8 cellular contexts compared by ENCODE assay signal in genomic region chr5:172958268-172959046, GRCh38. TPM values are rescaled to one million over a fixed set of nuclear protein-coding genes. Genes with fewer than 3 reads are reported as not detected.
A peak's percentile ranks its signal among the peaks of the same experiment; 100 is the strongest.
DNase-seq lines count a peak whose midpoint lies in the region; ATAC-seq and TF ChIP-seq lines count a peak whose summit lies in the region.

No MANE protein-coding gene starts in this region.

- ATAC-seq in HG02623 (IDR thresholded peaks at IDR 0.05; ENCODE audit: unreplicated experiment) (peak; percentile 53), right lobe of liver (peak; percentile 85 to 93 (median 89))

- no peak for TF ChIP-seq CTCF in GM10266 (IDR thresholded peaks at IDR 0.05; ENCODE audit: control insufficient read depth, insufficient read depth, low read depth, missing control alignments)
- TF ChIP-seq CTCF in right lobe of liver (IDR thresholded peaks at IDR 0.05): no peak

- TF ChIP-seq POLR2A in right lobe of liver (IDR thresholded peaks at IDR 0.05): no peak

- peaks cover 30% of the 10 kb centered on the region for H3K4me1 Mint-ChIP-seq in activated CD4-positive, alpha-beta T cell treated with anti-CD3 and anti-CD28 coated beads, Interleukin-2, amount 10 ng/mL, durations not matched to agents 24 days and 14 days
- H3K4me1 Mint-ChIP-seq in dendritic cell treated with granulocyte-macrophage colony-stimulating factor and Interleukin-4, amounts not matched to agents 40 ng/mL and 50 ng/mL, for 4 days (ENCODE audit: low read depth): peaks cover 40% of the 10 kb centered on the region

- peak; percentile 90 for DNase-seq in GM10266 (ENCODE audit: extremely low spot score)
- DNase-seq in NCI-H2171 treated with DMSO at 0.1 percent for 48 hours (lab: John Stamatoyannopoulos, UW): peak; percentile 38
- DNase-seq in activated CD4-positive, alpha-beta T cell treated with anti-CD3 and anti-CD28 coated beads, Interleukin-2, amount 10 ng/mL, durations not matched to agents 24 days and 14 days: peak; percentile 86
- DNase-seq in right lobe of liver: peak; percentile 78 to 83 (median 80)
- peak; percentile 70 for DNase-seq in stimulated activated CD4-positive, alpha-beta T cell treated with anti-CD3 and anti-CD28 coated beads, Interleukin-4, amount 100 ng/mL, for 24 hours
- no peak for DNase-seq in DMS79 (lab: John Stamatoyannopoulos, UW)

- 5% methylated on average over 35 of the region's 55 CpGs for WGBS in right lobe of liver (ENCODE audit: insufficient coverage, low coverage, low lambda C conversion rate, missing lambda C conversion rate)

- H3K36me3 ChIP-seq in right lobe of liver: peaks cover 0 to 4% (median 0%) of the 10 kb centered on the region in 4 donors

- H3K4me1 ChIP-seq in right lobe of liver: peaks cover 0 to 8% (median 0%) of the 10 kb centered on the region in 4 donors

- H3K9me3 ChIP-seq in right lobe of liver: no peaks in the 10 kb centered on the region

- H3K27ac ChIP-seq in right lobe of liver: peak overlapping the region; percentile 54 to 70 (median 60)

- H3K27me3 ChIP-seq in right lobe of liver: no peaks in the 10 kb centered on the region

- peak overlapping the region; percentile 93 to 96 (median 96) for H3K4me3 ChIP-seq in right lobe of liver

- peaks cover 19% of the 10 kb centered on the region for H3K36me3 Mint-ChIP-seq in activated CD4-positive, alpha-beta T cell treated with anti-CD3 and anti-CD28 coated beads, Interleukin-2, amount 10 ng/mL, durations not matched to agents 24 days and 14 days (ENCODE audit: low read depth)
- H3K36me3 Mint-ChIP-seq in dendritic cell treated with granulocyte-macrophage colony-stimulating factor and Interleukin-4, amounts not matched to agents 40 ng/mL and 50 ng/mL, for 4 days (ENCODE audit: low read depth): peaks cover 35% of the 10 kb centered on the region

- intact Hi-C loops in activated CD4-positive, alpha-beta T cell treated with anti-CD3 and anti-CD28 coated beads, Interleukin-2, amount 10 ng/mL, durations not matched to agents 24 days and 14 days (cut with micrococcal nuclease): loop anchor here (1.0 to 10.0 kb wide), 7 partner anchors 25 to 658 kb away; partner anchors contain the start of genes ATP6V0E1, BNIP1, BOD1 and STC2
- intact Hi-C loops in dendritic cell treated with granulocyte-macrophage colony-stimulating factor and Interleukin-4, amounts not matched to agents 40 ng/mL and 50 ng/mL, for 4 days (cut with micrococcal nuclease): loop anchor here (1.0 kb wide), 1 partner anchor 186 kb away; the partner anchor contains the start of gene BNIP1
- intact Hi-C loops in right lobe of liver (cut with DNase I): no loop called here

- H3K27me3 Mint-ChIP-seq in activated CD4-positive, alpha-beta T cell treated with anti-CD3 and anti-CD28 coated beads, Interleukin-2, amount 10 ng/mL, durations not matched to agents 24 days and 14 days: peaks cover 4% of the 10 kb centered on the region
- peaks cover 8% of the 10 kb centered on the region for H3K27me3 Mint-ChIP-seq in dendritic cell treated with granulocyte-macrophage colony-stimulating factor and Interleukin-4, amounts not matched to agents 40 ng/mL and 50 ng/mL, for 4 days

- H3K27ac Mint-ChIP-seq in activated CD4-positive, alpha-beta T cell treated with anti-CD3 and anti-CD28 coated beads, Interleukin-2, amount 10 ng/mL, durations not matched to agents 24 days and 14 days: peak overlapping the region; percentile 90
- peak overlapping the region; percentile 94 for H3K27ac Mint-ChIP-seq in dendritic cell treated with granulocyte-macrophage colony-stimulating factor and Interleukin-4, amounts not matched to agents 40 ng/mL and 50 ng/mL, for 4 days

- H3K4me3 Mint-ChIP-seq in activated CD4-positive, alpha-beta T cell treated with anti-CD3 and anti-CD28 coated beads, Interleukin-2, amount 10 ng/mL, durations not matched to agents 24 days and 14 days: peak overlapping the region; percentile 92
- H3K4me3 Mint-ChIP-seq in dendritic cell treated with granulocyte-macrophage colony-stimulating factor and Interleukin-4, amounts not matched to agents 40 ng/mL and 50 ng/mL, for 4 days: peak overlapping the region; percentile 91

- H3K9me3 Mint-ChIP-seq in activated CD4-positive, alpha-beta T cell treated with anti-CD3 and anti-CD28 coated beads, Interleukin-2, amount 10 ng/mL, durations not matched to agents 24 days and 14 days: no peaks in the 10 kb centered on the region
- H3K9me3 Mint-ChIP-seq in dendritic cell treated with granulocyte-macrophage colony-stimulating factor and Interleukin-4, amounts not matched to agents 40 ng/mL and 50 ng/mL, for 4 days: no peaks in the 10 kb centered on the region

RNA-seq across cellular contexts. Expression of gene RPL26L1, which starts 0.8 kb away (rescaled TPM):
- total RNA-seq in activated CD4-positive, alpha-beta T cell treated with anti-CD3 and anti-CD28 coated beads, Interleukin-2, amount 10 ng/mL, durations not matched to agents 24 days and 14 days: 76.7 and 77.8 TPM in 2 replicates
- 10 to 100 TPM; 14.2 to 33.4 (median 19.2) TPM for total RNA-seq in right lobe of liver

RNA-seq across cellular contexts. Expression of gene ATP6V0E1, which starts 25.1 kb away (rescaled TPM):
- 146 and 147 TPM in 2 replicates for total RNA-seq in activated CD4-positive, alpha-beta T cell treated with anti-CD3 and anti-CD28 coated beads, Interleukin-2, amount 10 ng/mL, durations not matched to agents 24 days and 14 days
- total RNA-seq in right lobe of liver: 100 to 1,000 TPM in 5 of 6 experiments, 10 to 100 TPM in 1; 83.1 to 202 (median 116) TPM

Comparison
In these comparisons a context has a peak if more than half of its experiments do, and no peak if none do; other contexts are left out.
1. intact Hi-C loops: an anchor here in activated CD4-positive, alpha-beta T cell treated with anti-CD3 and anti-CD28 coated beads, Interleukin-2, amount 10 ng/mL, durations not matched to agents 24 days and 14 days (1.0 to 10.0 kb wide) and dendritic cell treated with granulocyte-macrophage colony-stimulating factor and Interleukin-4, amounts not matched to agents 40 ng/mL and 50 ng/mL, for 4 days (1.0 kb wide); none called in right lobe of liver.